Comparison of ENCODE assay signal across 8 cellular contexts in genomic region chr14:24398943-24399801, GRCh38. TPM values are rescaled to one million over a fixed set of nuclear protein-coding genes. Genes with fewer than 3 reads are reported as not detected.
DNase-seq lines count a peak whose midpoint lies in the region; ATAC-seq and TF ChIP-seq lines count a peak whose summit lies in the region.

Gene NYNRIN, plus strand, starts transcription at chr14:24399003. Its CDS starts 244 bp downstream, at chr14:24399247.

- peak within 1 kb of the TSS; percentile 97 for H3K4me2 ChIP-seq in GM23338

- H3K9ac ChIP-seq in iPS-18a (ENCODE audit: low read length) = peak within 1 kb of the TSS; percentile 58

- H3K9me2 ChIP-seq in GM23338 (ENCODE audit: insufficient read depth) = no peaks in the 10 kb centered on the region

- no peaks in the 10 kb centered on the region for H3F3A ChIP-seq in GM23338 (replicated peaks; ENCODE audit: low read depth)

- H3K9me3 ChIP-seq in SJSA1 (replicated peaks) (no peaks in the 10 kb centered on the region), iPS-18a (ENCODE audit: control insufficient read depth, low read depth, low read length) (no peaks in the 10 kb centered on the region)

- ATAC-seq in GM23338 (peak; percentile 83), sciatic nerve (peak; percentile 75), GM18498 (IDR thresholded peaks at IDR 0.05; ENCODE audit: unreplicated experiment) (no peak)

- intact Hi-C loops in sciatic nerve (cut with DNase I) = no loop called here

- peaks cover 14% of the 10 kb centered on the region for H3K27me3 Mint-ChIP-seq in GM23338 (ENCODE audit: insufficient read depth, low read depth, poor library complexity)
- H3K27me3 Mint-ChIP-seq in brain = peaks cover 6% of the 10 kb centered on the region

- H3K4me3 Mint-ChIP-seq in GM23338 = peak within 1 kb of the TSS; percentile 79
- H3K4me3 Mint-ChIP-seq in brain = peak within 1 kb of the TSS; percentile 93 to 99 (median 96)

- peaks cover 18% of the 10 kb centered on the region; the same call in 1 of the 2 replicates for H3K27me3 ChIP-seq in GM23338 (ENCODE audit: insufficient read depth)
- no peaks in the 10 kb centered on the region for H3K27me3 ChIP-seq in SJSA1 (replicated peaks)
- H3K27me3 ChIP-seq in iPS-18a (ENCODE audit: control insufficient read depth, insufficient read depth, low read length) = peaks cover 5% of the 10 kb centered on the region

- H3K27ac ChIP-seq in GM23338 (ENCODE audit: low read depth) (no peak within 1 kb of the TSS), SJSA1 (no peak within 1 kb of the TSS), iPS-18a (ENCODE audit: low read length) (no peak within 1 kb of the TSS)

- peak; percentile 41 for DNase-seq in GM23338 (ENCODE audit: low spot score)
- DNase-seq in SJSA1 (ENCODE audit: low read depth in 1 of 2, low spot score in 2 of 2) = no peak
- DNase-seq in sciatic nerve (ENCODE audit: low spot score) = peak; percentile 78
- DNase-seq in globus pallidus (ENCODE audit: low spot score) = no peak
- DNase-seq in AML-193 (lab: John Stamatoyannopoulos, UW) = no peak

- H3K9me3 Mint-ChIP-seq in GM23338 (no peaks in the 10 kb centered on the region), brain (no peaks in the 10 kb centered on the region)

- H3K4me1 Mint-ChIP-seq in GM23338 (peaks cover 56% of the 10 kb centered on the region), brain (peaks cover 86% of the 10 kb centered on the region)

- no peaks in the 10 kb centered on the region; the same call in 1 of the 2 replicates for H4K20me1 ChIP-seq in GM23338 (replicated peaks; ENCODE audit: insufficient read depth)

- no peak within 1 kb of the TSS for H3K27ac Mint-ChIP-seq in GM23338
- H3K27ac Mint-ChIP-seq in brain = peak within 1 kb of the TSS; percentile 89 to 99 (median 97)

- no peaks in the 10 kb centered on the region for H3K36me3 ChIP-seq in GM23338 (ENCODE audit: insufficient read depth)
- no peaks in the 10 kb centered on the region for H3K36me3 ChIP-seq in SJSA1
- H3K36me3 ChIP-seq in iPS-18a (ENCODE audit: control insufficient read depth, low read depth, low read length) = no peaks in the 10 kb centered on the region

- H3K36me3 Mint-ChIP-seq in GM23338 (ENCODE audit: low read depth) (no peaks in the 10 kb centered on the region), brain (no peaks in the 10 kb centered on the region)

- H3K79me2 ChIP-seq in GM23338 (replicated peaks; ENCODE audit: insufficient read depth) = no peaks in the 10 kb centered on the region

- H3K4me1 ChIP-seq in GM23338 (ENCODE audit: insufficient read depth) (peaks cover 15% of the 10 kb centered on the region; the same call in 1 of the 2 replicates), SJSA1 (replicated peaks) (peaks cover 12% of the 10 kb centered on the region), iPS-18a (ENCODE audit: control insufficient read depth, low read depth, low read length) (peaks cover 12% of the 10 kb centered on the region)

- TF ChIP-seq CTCF in GM23338 (conservative IDR thresholded peaks at IDR 0.05; ENCODE audit: low read depth in 2 of 2) (no peak), brain (conservative IDR thresholded peaks at IDR 0.05) (no peak)

- H3K4me3 ChIP-seq in GM23338 (peak within 1 kb of the TSS; percentile 86), SJSA1 (peak within 1 kb of the TSS; percentile 37), iPS-18a (ENCODE audit: low read length) (peak within 1 kb of the TSS; percentile 73)

- H2AFZ ChIP-seq in GM23338 = peak within 1 kb of the TSS; percentile 94

TF ChIP-seq in GM23338, 12 proteins besides CTCF, POLR2A, EP300 and RAD21:
- no peak for TF ChIP-seq EZH2phosphoT487 (IDR thresholded peaks at IDR 0.05; ENCODE audit: unreplicated experiment)
- no peak for TF ChIP-seq CREB1 (CRISPR knock-in tag; IDR thresholded peaks at IDR 0.05; ENCODE audit: low read depth)
- no peak for TF ChIP-seq NANOG (IDR thresholded peaks at IDR 0.05; ENCODE audit: borderline replicate concordance)
- TF ChIP-seq ZNF114 (CRISPR knock-in tag; IDR thresholded peaks at IDR 0.05) = no peak
- TF ChIP-seq POLR2AphosphoS5 (IDR thresholded peaks at IDR 0.05; ENCODE audit: low read depth) = peak; percentile 41
- TF ChIP-seq ETS1 (IDR thresholded peaks at IDR 0.05) = no peak
- no peak for TF ChIP-seq STAT1 (IDR thresholded peaks at IDR 0.05; ENCODE audit: unreplicated experiment)

RNA-seq across cellular contexts. Expression of gene NYNRIN, which starts in this region (rescaled TPM):
- 17.5 and 20.0 TPM in 2 replicates for total RNA-seq in GM23338 (2014; rRNA removed; shearing (Covaris generic))
- polyA plus RNA-seq in GM23338 (2016; fragmentation: Nextera tagmentation; extraction: Ambion mirVana) = 3.1 TPM in 2 replicates
- 0.87 and 1.2 TPM in 2 replicates for total RNA-seq in SJSA1 (2014; rRNA removed; shearing (Covaris generic))
- 6.4 TPM for polyA plus RNA-seq in brain (ENCODE audit: insufficient read depth, low read depth, low replicate concordance)
- 20.0 TPM for total RNA-seq in sciatic nerve

Comparison
In these comparisons a context has a peak if more than half of its experiments do, and no peak if none do; other contexts are left out.
1. DNase-seq: peak in GM23338 (single experiment) and sciatic nerve (single experiment); none in SJSA1 (0 of 2), globus pallidus (single experiment) and AML-193 (0 of 2).
2. Peak in every context shown above with its lines, with median percentiles within 50 percentile points of each other: H3K4me3 ChIP-seq.